8 cellular contexts compared by ENCODE assay signal in the genomic region with DNA sequence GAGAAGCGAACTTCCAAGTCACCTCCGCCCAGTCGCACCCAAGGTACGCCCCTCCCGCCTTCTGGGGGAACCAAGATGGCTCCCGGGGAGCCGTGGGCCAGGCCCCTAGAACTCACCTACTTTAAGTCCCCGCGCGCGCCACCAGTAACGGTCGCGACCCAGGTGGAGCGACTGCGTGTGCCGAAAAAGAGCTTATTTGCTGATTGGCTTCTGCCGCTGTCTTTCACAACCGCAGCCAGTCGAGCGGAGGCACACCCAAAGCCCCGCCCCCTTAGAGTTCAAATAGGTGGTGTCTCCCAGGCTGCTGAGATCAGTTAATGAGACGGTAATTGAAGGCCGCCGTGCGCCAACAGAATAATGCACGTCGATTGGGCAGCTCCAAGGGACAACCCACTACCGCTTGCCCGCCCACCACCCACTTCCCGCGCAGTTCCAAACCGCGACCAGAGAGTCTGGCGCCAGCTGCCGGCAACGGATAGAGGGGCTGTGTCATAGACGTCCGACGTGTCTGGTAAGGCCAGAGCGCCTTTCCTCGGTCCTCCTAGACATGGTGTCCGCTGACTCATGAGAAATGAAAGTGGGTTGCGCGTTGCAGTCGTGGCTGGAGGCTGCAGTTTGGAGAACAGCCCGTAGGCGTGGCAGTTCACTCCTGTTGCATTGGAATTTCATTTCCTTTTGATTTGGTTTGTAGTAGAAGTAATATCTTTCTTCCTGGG. TPM values are rescaled to one million over a fixed set of nuclear protein-coding genes. Genes with fewer than 3 reads are reported as not detected.
DNase-seq lines count a peak whose midpoint lies in the region; ATAC-seq and TF ChIP-seq lines count a peak whose summit lies in the region.

A gene with protein sequence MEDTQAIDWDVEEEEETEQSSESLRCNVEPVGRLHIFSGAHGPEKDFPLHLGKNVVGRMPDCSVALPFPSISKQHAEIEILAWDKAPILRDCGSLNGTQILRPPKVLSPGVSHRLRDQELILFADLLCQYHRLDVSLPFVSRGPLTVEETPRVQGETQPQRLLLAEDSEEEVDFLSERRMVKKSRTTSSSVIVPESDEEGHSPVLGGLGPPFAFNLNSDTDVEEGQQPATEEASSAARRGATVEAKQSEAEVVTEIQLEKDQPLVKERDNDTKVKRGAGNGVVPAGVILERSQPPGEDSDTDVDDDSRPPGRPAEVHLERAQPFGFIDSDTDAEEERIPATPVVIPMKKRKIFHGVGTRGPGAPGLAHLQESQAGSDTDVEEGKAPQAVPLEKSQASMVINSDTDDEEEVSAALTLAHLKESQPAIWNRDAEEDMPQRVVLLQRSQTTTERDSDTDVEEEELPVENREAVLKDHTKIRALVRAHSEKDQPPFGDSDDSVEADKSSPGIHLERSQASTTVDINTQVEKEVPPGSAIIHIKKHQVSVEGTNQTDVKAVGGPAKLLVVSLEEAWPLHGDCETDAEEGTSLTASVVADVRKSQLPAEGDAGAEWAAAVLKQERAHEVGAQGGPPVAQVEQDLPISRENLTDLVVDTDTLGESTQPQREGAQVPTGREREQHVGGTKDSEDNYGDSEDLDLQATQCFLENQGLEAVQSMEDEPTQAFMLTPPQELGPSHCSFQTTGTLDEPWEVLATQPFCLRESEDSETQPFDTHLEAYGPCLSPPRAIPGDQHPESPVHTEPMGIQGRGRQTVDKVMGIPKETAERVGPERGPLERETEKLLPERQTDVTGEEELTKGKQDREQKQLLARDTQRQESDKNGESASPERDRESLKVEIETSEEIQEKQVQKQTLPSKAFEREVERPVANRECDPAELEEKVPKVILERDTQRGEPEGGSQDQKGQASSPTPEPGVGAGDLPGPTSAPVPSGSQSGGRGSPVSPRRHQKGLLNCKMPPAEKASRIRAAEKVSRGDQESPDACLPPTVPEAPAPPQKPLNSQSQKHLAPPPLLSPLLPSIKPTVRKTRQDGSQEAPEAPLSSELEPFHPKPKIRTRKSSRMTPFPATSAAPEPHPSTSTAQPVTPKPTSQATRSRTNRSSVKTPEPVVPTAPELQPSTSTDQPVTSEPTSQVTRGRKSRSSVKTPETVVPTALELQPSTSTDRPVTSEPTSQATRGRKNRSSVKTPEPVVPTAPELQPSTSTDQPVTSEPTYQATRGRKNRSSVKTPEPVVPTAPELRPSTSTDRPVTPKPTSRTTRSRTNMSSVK (N-terminal part only) (minus strand): TSS at position 153 of the 716 bp plus-strand sequence. CDS start 2,106 bp downstream, outside the sequence.

- H3K36me3 Mint-ChIP-seq in dendritic cell treated with granulocyte-macrophage colony-stimulating factor and Interleukin-4, amounts not matched to agents 40 ng/mL and 50 ng/mL, for 4 days (ENCODE audit: low read depth), result peaks cover 59% of the 10 kb centered on the region

- intact Hi-C loops in dendritic cell treated with granulocyte-macrophage colony-stimulating factor and Interleukin-4, amounts not matched to agents 40 ng/mL and 50 ng/mL, for 4 days (cut with micrococcal nuclease), result loop anchor here (1.0 kb wide), 1 partner anchor 30 kb away; no protein-coding TSS in a partner anchor
- intact Hi-C loops in left lung (cut with DNase I), result no loop called here

- H3K27ac ChIP-seq in left lung, result peak within 1 kb of the TSS; percentile 93 to 94

- ATAC-seq in GM19395 (IDR thresholded peaks at IDR 0.05; ENCODE audit: unreplicated experiment) (peak; percentile 80), HG03565 (IDR thresholded peaks at IDR 0.05; ENCODE audit: unreplicated experiment) (peak; percentile 56), left lung (peak; percentile 80)

- H3K4me1 ChIP-seq in left lung, result peaks cover 27 to 45% of the 10 kb centered on the region in 2 donors

- H3K4me3 ChIP-seq in left lung, result peak within 1 kb of the TSS; percentile 67 to 70

- peak; percentile 29 to 82 for TF ChIP-seq CTCF in left lung (IDR thresholded peaks at IDR 0.05)

- DNase-seq in CD1c-positive myeloid dendritic cell (ENCODE audit: extremely low spot score), result peak; percentile 99
- DNase-seq in NCI-H774 (lab: John Stamatoyannopoulos, UW), result peak; percentile 99
- peak; percentile 99 for DNase-seq in activated CD4-positive, alpha-beta T cell treated with anti-CD3 and anti-CD28 coated beads, Interleukin-2, amount 50 U/mL, for 4 hours
- DNase-seq in left lung, result peak; percentile 99 to 100
- peak; percentile 95 to 96 for DNase-seq in stimulated activated CD4-positive, alpha-beta T cell treated with anti-CD3 and anti-CD28 coated beads, Interleukin-2, amount 100 ng/mL, for 48 hours

- peak within 1 kb of the TSS; percentile 90 for H3K4me3 Mint-ChIP-seq in dendritic cell treated with granulocyte-macrophage colony-stimulating factor and Interleukin-4, amounts not matched to agents 40 ng/mL and 50 ng/mL, for 4 days

- no peaks in the 10 kb centered on the region for H3K27me3 ChIP-seq in left lung

- no peaks in the 10 kb centered on the region for H3K9me3 Mint-ChIP-seq in dendritic cell treated with granulocyte-macrophage colony-stimulating factor and Interleukin-4, amounts not matched to agents 40 ng/mL and 50 ng/mL, for 4 days

- peaks cover 0 to 33% of the 10 kb centered on the region in 2 donors for H3K36me3 ChIP-seq in left lung

- H3K4me1 Mint-ChIP-seq in dendritic cell treated with granulocyte-macrophage colony-stimulating factor and Interleukin-4, amounts not matched to agents 40 ng/mL and 50 ng/mL, for 4 days (ENCODE audit: low read depth), result peaks cover 50% of the 10 kb centered on the region

- peak within 1 kb of the TSS; percentile 98 for H3K27ac Mint-ChIP-seq in dendritic cell treated with granulocyte-macrophage colony-stimulating factor and Interleukin-4, amounts not matched to agents 40 ng/mL and 50 ng/mL, for 4 days

- H3K27me3 Mint-ChIP-seq in dendritic cell treated with granulocyte-macrophage colony-stimulating factor and Interleukin-4, amounts not matched to agents 40 ng/mL and 50 ng/mL, for 4 days, result no peaks in the 10 kb centered on the region

- H3K9me3 ChIP-seq in left lung, result no peaks in the 10 kb centered on the region

RNA-seq across cellular contexts. Expression of the gene that starts here (rescaled TPM):
- total RNA-seq in left lung, result 10 to 100 TPM; 28.2 to 38.6 TPM

Comparison
In these comparisons a context has a peak if more than half of its experiments do, and no peak if none do; other contexts are left out.
1. Peak in every context shown above with its lines: DNase-seq, ATAC-seq, H3K4me3 ChIP-seq and H3K27ac ChIP-seq.